ENCODE assay signal across 13 cellular contexts in genomic region chr4:64784125-64784524, GRCh38.
DNase-seq lines count a peak whose midpoint lies in the region; ATAC-seq and TF ChIP-seq lines count a peak whose summit lies in the region.
"Had no signal": no experiment of that assay in that cellular context is flagged by ENCODE, and none has a peak within 500 bp of the region (broad histone marks: within the 10 kb centered on the region; RNA-seq: fewer than 3 reads in every experiment).

No MANE protein-coding gene starts in this region.

- no peak overlapping the region for H2AFZ ChIP-seq in PC-3 (ENCODE audit: low read length)
- H2AFZ ChIP-seq: parathyroid adenoma had no signal

- no peak overlapping the region for H3K9ac ChIP-seq in PC-3 (ENCODE audit: low read length)
- H3K9ac ChIP-seq: parathyroid adenoma had no signal

- H3K9me2 ChIP-seq in PC-3 (replicated peaks; ENCODE audit: low read length): no peaks in the 10 kb centered on the region

- H3K9me3 ChIP-seq in A673 (ENCODE audit: low read depth, low read length, poor library complexity, severe bottlenecking) (no peaks in the 10 kb centered on the region), PC-3 (ENCODE audit: low read length) (no peaks in the 10 kb centered on the region)
- H3K9me3 ChIP-seq: BE2C had no signal

- BruUV-seq in A673 (replicated peaks; lab: Mats Ljungman, UMichigan) (no TSS peak), PC-3 (replicated peaks; lab: Mats Ljungman, UMichigan) (no TSS peak)

- TF ChIP-seq CTCF in A673 (conservative IDR thresholded peaks at IDR 0.05; ENCODE audit: low read depth, low read length) (no peak), PC-3 (conservative IDR thresholded peaks at IDR 0.05; ENCODE audit: low read depth, low read length) (no peak), fibroblast of mammary gland (conservative IDR thresholded peaks at IDR 0.05; ENCODE audit: control insufficient read depth, insufficient read depth, low read depth, low read length) (no peak)

- DNase-seq in A673 (ENCODE audit: low spot score) (peak; percentile 45), ELR (ENCODE audit: low read depth) (peak; percentile 19), PC-3 (peak; percentile 61), fibroblast of mammary gland (ENCODE audit: low read depth) (peak; percentile 30), sciatic nerve (ENCODE audit: low spot score) (no peak), GM19238 (ENCODE audit: insufficient read length, low spot score) (no peak)
- no peak for DNase-seq in activated effector memory CD4-positive, alpha-beta T cell treated with Interleukin-2 at 50 U/mL for 16 hours
- DNase-seq: activated T-cell treated with anti-CD3 and anti-CD28 coated beads, Interleukin-2, amount 50 U/mL, for 24 hours; BE2C; hippocampal formation; stimulated activated naive CD4-positive, alpha-beta T cell treated with Interleukin-2 at 50 U/mL for 16 hours had no signal

- H3K4me1 ChIP-seq in A673 (ENCODE audit: insufficient read depth, low read length, poor library complexity, severe bottlenecking): peaks cover 13% of the 10 kb centered on the region
- H3K4me1 ChIP-seq in PC-3 (ENCODE audit: insufficient read depth, low read length): peaks cover 9% of the 10 kb centered on the region
- H3K4me1 ChIP-seq: BE2C, parathyroid adenoma had no signal

- H3K4me3 ChIP-seq in A673 (ENCODE audit: low read depth, low read length, poor library complexity, severe bottlenecking) (no peak overlapping the region), PC-3 (ENCODE audit: low read length) (no peak overlapping the region), fibroblast of mammary gland (ENCODE audit: control insufficient read depth, low read depth, low read length) (no peak overlapping the region)

- H4K20me1 ChIP-seq in PC-3 (ENCODE audit: low read length): no peaks in the 10 kb centered on the region

- CTCF ChIA-PET in A673 (lab: Charles Lee) (interaction anchor here (0.5 kb wide), 1 partner anchor 914 kb away, joined by 4 read pairs; no protein-coding TSS in a partner anchor), PC-3 (lab: Charles Lee) (no interaction called here)

- H3K36me3 ChIP-seq in A673 (ENCODE audit: insufficient read depth, low read length, poor library complexity, severe bottlenecking) (no peaks in the 10 kb centered on the region), PC-3 (ENCODE audit: low read depth, low read length) (no peaks in the 10 kb centered on the region)
- H3K36me3 ChIP-seq: BE2C had no signal

- no peaks in the 10 kb centered on the region for H3K79me2 ChIP-seq in PC-3 (ENCODE audit: low read length)
- H3K79me2 ChIP-seq: parathyroid adenoma had no signal

- intact Hi-C loops in A673 (cut with micrococcal nuclease; ENCODE audit: unreplicated experiment) (loop anchor here (5.0 kb wide), 1 partner anchor 223 kb away; no protein-coding TSS in a partner anchor), PC-3 (cut with micrococcal nuclease) (loop anchor here (5.0 kb wide), 3 partner anchors 67 to 883 kb away; no protein-coding TSS in a partner anchor), sciatic nerve (cut with DNase I) (no loop called here)

- peak; percentile 81 for ATAC-seq in PC-3
- no peak for ATAC-seq in GM21360 (IDR thresholded peaks at IDR 0.05; ENCODE audit: unreplicated experiment)
- no peak for ATAC-seq in sciatic nerve

- H3K4me2 ChIP-seq in PC-3 (ENCODE audit: low read length): peak overlapping the region; percentile 5; the same call in 1 of the 2 replicates

- no peaks in the 10 kb centered on the region for H3F3A ChIP-seq in PC-3 (ENCODE audit: low read length, unreplicated experiment)

- H3K27me3 ChIP-seq in A673 (replicated peaks; ENCODE audit: insufficient read depth, low read depth, low read length, poor library complexity) (no peaks in the 10 kb centered on the region), PC-3 (ENCODE audit: low read length) (no peaks in the 10 kb centered on the region)
- H3K27me3 ChIP-seq: BE2C had no signal

- POLR2A ChIA-PET in A673 (lab: Charles Lee; ENCODE audit: low non-redundant PET) (no interaction called here), PC-3 (lab: Charles Lee; ENCODE audit: unreplicated experiment) (no interaction called here)

- H3K27ac ChIP-seq in A673 (ENCODE audit: low read depth, low read length, poor library complexity, severe bottlenecking) (no peak overlapping the region), PC-3 (ENCODE audit: low read length) (no peak overlapping the region)
- H3K27ac ChIP-seq: parathyroid adenoma had no signal

Comparison
In these comparisons a context has a peak if more than half of its experiments do, and no peak if none do; other contexts are left out.
1. DNase-seq: peak in A673 (single experiment), ELR (single experiment), PC-3 (single experiment) and fibroblast of mammary gland (single experiment); none in sciatic nerve (single experiment), GM19238 (single experiment) and activated effector memory CD4-positive, alpha-beta T cell treated with Interleukin-2 at 50 U/mL for 16 hours (single experiment).